In genomic region chr10:70169661-70170364, GRCh38 we compare ENCODE assay signal across 8 cellular contexts. TPM values are rescaled to one million over a fixed set of nuclear protein-coding genes. Genes with fewer than 3 reads are reported as not detected.
DNase-seq lines count a peak whose midpoint lies in the region; ATAC-seq and TF ChIP-seq lines count a peak whose summit lies in the region.

No MANE protein-coding gene starts in this region.

- H3K9me3 ChIP-seq in Caco-2 (no peaks in the 10 kb centered on the region), HEK293 (ENCODE audit: control insufficient read depth, insufficient read depth, low read depth, low read length) (no peaks in the 10 kb centered on the region), RWPE2 (ENCODE audit: severe bottlenecking) (no peaks in the 10 kb centered on the region)

- no peaks in the 10 kb centered on the region for H3K27me3 ChIP-seq in Caco-2 (replicated peaks; ENCODE audit: control insufficient read depth, insufficient read depth, low read length)
- H3K27me3 ChIP-seq in RWPE2 (ENCODE audit: insufficient read depth, poor library complexity, severe bottlenecking) = no peaks in the 10 kb centered on the region

- intact Hi-C loops in Caco-2 (cut with micrococcal nuclease; ENCODE audit: unreplicated experiment) = loop anchor here (1.0 kb wide), 3 partner anchors 24 to 63 kb away; partner anchors contain the start of genes AIFM2, PPA1 and TYSND1

- peak overlapping the region; percentile 96 for H3K4me3 Mint-ChIP-seq in Caco-2 (ENCODE audit: unreplicated experiment)
- H3K4me3 Mint-ChIP-seq in natural killer cell treated with Interleukin-12 subunit alpha and Interleukin-12 subunit beta and Interleukin-15 and Interleukin-18, amount 100 ng/mL, for 72 hours = peak overlapping the region; percentile 96

- peak overlapping the region; percentile 98 for H3K27ac Mint-ChIP-seq in Caco-2 (ENCODE audit: unreplicated experiment)
- H3K27ac Mint-ChIP-seq in natural killer cell treated with Interleukin-12 subunit alpha and Interleukin-12 subunit beta and Interleukin-15 and Interleukin-18, amount 100 ng/mL, for 72 hours = peak overlapping the region; percentile 93 to 97

- peaks cover 2% of the 10 kb centered on the region for H3K36me3 ChIP-seq in Caco-2 (ENCODE audit: control insufficient read depth, insufficient read depth, low read length)
- H3K36me3 ChIP-seq in HEK293 (ENCODE audit: control insufficient read depth in 2 of 2, insufficient read depth in 1 of 2, low read length in 2 of 2) = peaks cover 4 to 23% of the 10 kb centered on the region in 2 experiments; a peak in 2 of 3 replicates
- H3K36me3 ChIP-seq in RWPE2 (ENCODE audit: low read depth) = peaks cover 31% of the 10 kb centered on the region

- no peaks in the 10 kb centered on the region for H3K9me3 Mint-ChIP-seq in Caco-2 (ENCODE audit: unreplicated experiment)
- no peaks in the 10 kb centered on the region for H3K9me3 Mint-ChIP-seq in natural killer cell treated with Interleukin-12 subunit alpha and Interleukin-12 subunit beta and Interleukin-15 and Interleukin-18, amount 100 ng/mL, for 72 hours

- TF ChIP-seq CTCF in Caco-2 (IDR thresholded peaks at IDR 0.05; ENCODE audit: insufficient read depth in 1 of 2, low read depth in 1 of 2, low read length in 1 of 2, severe bottlenecking in 1 of 2, unreplicated experiment in 1 of 2) (no peak), HEK293 (tag by site-specific recombination; IDR thresholded peaks at IDR 0.05) (no peak), RWPE2 (IDR thresholded peaks at IDR 0.05; ENCODE audit: poor library complexity, severe bottlenecking) (no peak), epithelial cell of esophagus (IDR thresholded peaks at IDR 0.05; ENCODE audit: insufficient read depth, low read depth, low read length, missing control alignments) (no peak)

- no peaks in the 10 kb centered on the region for H3K27me3 Mint-ChIP-seq in Caco-2 (ENCODE audit: insufficient read depth, unreplicated experiment)
- no peaks in the 10 kb centered on the region for H3K27me3 Mint-ChIP-seq in natural killer cell treated with Interleukin-12 subunit alpha and Interleukin-12 subunit beta and Interleukin-15 and Interleukin-18, amount 100 ng/mL, for 72 hours

- H3K4me3 ChIP-seq in Caco-2 (ENCODE audit: low read depth, low read length) (peak overlapping the region; percentile 66), HEK293 (ENCODE audit: low read depth, low read length) (peak overlapping the region; percentile 87), RWPE2 (ENCODE audit: severe bottlenecking) (peak overlapping the region; percentile 71), epithelial cell of esophagus (ENCODE audit: low read length) (peak overlapping the region; percentile 99)

- H3K36me3 Mint-ChIP-seq in Caco-2 (ENCODE audit: insufficient read depth, unreplicated experiment) = peaks cover 62% of the 10 kb centered on the region
- peaks cover 23% of the 10 kb centered on the region for H3K36me3 Mint-ChIP-seq in natural killer cell treated with Interleukin-12 subunit alpha and Interleukin-12 subunit beta and Interleukin-15 and Interleukin-18, amount 100 ng/mL, for 72 hours

- CTCF ChIA-PET in Caco-2 (lab: Charles Lee) (interaction anchor here (0.6 to 2.8 kb wide), 8 partner anchors 18 to 255 kb away, joined by 3 to 69 read pairs (median 4); partner anchors contain the start of gene TYSND1), HEK293 (lab: Yijun Ruan, JAX) (interaction anchor here (0.7 to 3.3 kb wide), 4 partner anchors 23 to 195 kb away, joined by 3 to 14 read pairs (median 4); partner anchors contain the start of gene TYSND1)

- peak; percentile 15 for ATAC-seq in RWPE2 (ENCODE audit: low read depth)
- ATAC-seq in natural killer cell treated with Interleukin-12 subunit alpha and Interleukin-12 subunit beta and Interleukin-15 and Interleukin-18, amount 100 ng/mL, for 72 hours = peak in 1 of 2 donors; percentile 38
- ATAC-seq in GM21423 (IDR thresholded peaks at IDR 0.05; ENCODE audit: unreplicated experiment) = no peak

- DNase-seq in Caco-2 = peak in 1 of 2 experiments; percentile 33
- peak; percentile 57 for DNase-seq in RWPE2 (ENCODE audit: low spot score)
- DNase-seq in epithelial cell of esophagus (ENCODE audit: low read depth) = no peak
- DNase-seq in natural killer cell treated with Interleukin-12 subunit alpha and Interleukin-12 subunit beta and Interleukin-15 and Interleukin-18, amount 100 ng/mL, for 72 hours (ENCODE audit: low spot score) = no peak
- no peak for DNase-seq in DMS79 treated with DMSO at 0.1 percent for 48 hours (lab: John Stamatoyannopoulos, UW)
- DNase-seq in NCI-H1105 treated with DMSO at 0.1 percent for 48 hours (lab: John Stamatoyannopoulos, UW) = no peak

- BruUV-seq in Caco-2 (replicated peaks; lab: Mats Ljungman, UMichigan) = no TSS peak

- H3K4me1 ChIP-seq in Caco-2 (peaks cover 5% of the 10 kb centered on the region), HEK293 (ENCODE audit: control insufficient read depth, insufficient read depth, low read length) (0 out of 2 replicates have a peak, but pooled peaks cover 4% of the 10 kb centered on the region), RWPE2 (ENCODE audit: insufficient read depth, poor library complexity, severe bottlenecking) (peaks cover 4% of the 10 kb centered on the region)

- peaks cover 24% of the 10 kb centered on the region for H3K4me1 Mint-ChIP-seq in Caco-2 (ENCODE audit: low read depth, unreplicated experiment)
- H3K4me1 Mint-ChIP-seq in natural killer cell treated with Interleukin-12 subunit alpha and Interleukin-12 subunit beta and Interleukin-15 and Interleukin-18, amount 100 ng/mL, for 72 hours (ENCODE audit: low read depth in 2 of 2) = peaks cover 43 to 63% of the 10 kb centered on the region in 2 donors

- POLR2A ChIA-PET in Caco-2 (lab: Charles Lee) (interaction anchor here (0.5 to 3.7 kb wide), 23 partner anchors 8 to 370 kb away, joined by 3 to 128 read pairs (median 4); partner anchors contain the start of genes EIF4EBP2, PPA1 and TYSND1), HEK293 (lab: Yijun Ruan, JAX) (interaction anchor here (0.6 to 4.9 kb wide), 30 partner anchors 9 to 236 kb away, joined by 3 to 81 read pairs (median 5); partner anchors contain the start of genes AIFM2, EIF4EBP2, MACROH2A2 and PPA1)

- H3K27ac ChIP-seq in HEK293 (ENCODE audit: extremely low read depth, low read depth, low read length) (peak overlapping the region; percentile 16; the same call in 1 of the 2 replicates), RWPE2 (ENCODE audit: poor library complexity, severe bottlenecking) (peak overlapping the region; percentile 36)

TF ChIP-seq in HEK293, 187 proteins besides CTCF, POLR2A, EP300 and RAD21 (continues in another document):
- TF ChIP-seq ZNF248 (tag by site-specific recombination; IDR thresholded peaks at IDR 0.05) (no peak), ZNF747 (tag by site-specific recombination; IDR thresholded peaks at IDR 0.05) (no peak), ZNF514 (tag by site-specific recombination; IDR thresholded peaks at IDR 0.05) (no peak), ZNF341 (tag by site-specific recombination; IDR thresholded peaks at IDR 0.05; ENCODE audit: low read depth) (peak; percentile 70), ZNF692 (tag by site-specific recombination; IDR thresholded peaks at IDR 0.05) (no peak), ZNF335 (tag by site-specific recombination; conservative IDR thresholded peaks at IDR 0.05) (peak; percentile 60), ZBTB20 (tag by site-specific recombination; IDR thresholded peaks at IDR 0.05) (peak; percentile 73; the same call in 1 of the 2 replicates), ZNF580 (tag by site-specific recombination; IDR thresholded peaks at IDR 0.05) (no peak), ZFP3 (tag by site-specific recombination; IDR thresholded peaks at IDR 0.05; ENCODE audit: low read depth) (no peak), ZNF157 (tag by site-specific recombination; IDR thresholded peaks at IDR 0.05) (no peak), ZNF704 (tag by site-specific recombination; IDR thresholded peaks at IDR 0.05) (no peak), FEZF1 (tag by site-specific recombination; IDR thresholded peaks at IDR 0.05) (no peak)

RNA-seq across cellular contexts. Expression of gene SAR1A, which starts 0.5 kb away (rescaled TPM):
- 268 and 288 TPM in 2 replicates for total RNA-seq in Caco-2 (2022)
- total RNA-seq in natural killer cell treated with Interleukin-12 subunit alpha and Interleukin-12 subunit beta and Interleukin-15 and Interleukin-18, amount 100 ng/mL, for 72 hours = 100 to 1,000 TPM; 103 to 131 TPM

RNA-seq across cellular contexts. Expression of gene TYSND1, which starts 23.3 kb away (rescaled TPM):
- total RNA-seq in Caco-2 (2022) = 29.4 and 29.8 TPM in 2 replicates
- total RNA-seq in natural killer cell treated with Interleukin-12 subunit alpha and Interleukin-12 subunit beta and Interleukin-15 and Interleukin-18, amount 100 ng/mL, for 72 hours = 10 to 100 TPM in 1 of 2 donors, 1 to 10 TPM in 1; 8.0 to 13.3 TPM

RNA-seq across cellular contexts. Expression of gene AIFM2, which starts 37.2 kb away (rescaled TPM):
- 29.2 and 31.1 TPM in 2 replicates for total RNA-seq in Caco-2 (2022)
- total RNA-seq in natural killer cell treated with Interleukin-12 subunit alpha and Interleukin-12 subunit beta and Interleukin-15 and Interleukin-18, amount 100 ng/mL, for 72 hours = 10 to 100 TPM; 13.0 to 19.9 TPM
